ENCODE assay signal across 24 cellular contexts in genomic region chr16:22337045-22337444, GRCh38.
"Had no signal": no experiment of that assay in that cellular context is flagged by ENCODE, and none has a peak within 500 bp of the region (broad histone marks: within the 10 kb centered on the region; RNA-seq: fewer than 3 reads in every experiment).

No MANE protein-coding gene starts in this region.

- H3K4me1 ChIP-seq: esophagus squamous epithelium, heart right ventricle, psoas muscle, tibial nerve, upper lobe of left lung had no signal

- DNase-seq: dermis blood vessel endothelial cell; effector memory CD4-positive, alpha-beta T cell; erythroblast; esophagus squamous epithelium; foreskin melanocyte; glutamatergic neuron; heart right ventricle; hippocampal formation; immature natural killer cell; islet precursor cell; left ventricle myocardium superior; naive thymus-derived CD8-positive, alpha-beta T cell; nephron progenitor cell; nucleus accumbens; psoas muscle; right cardiac atrium; small intestine; stimulated activated CD4-positive, alpha-beta T cell treated with anti-CD3 and anti-CD28 coated beads, Interleukin-15, amount 100 ng/mL, for 24 hours; stimulated activated CD4-positive, alpha-beta T cell treated with anti-CD3 and anti-CD28 coated beads, Interleukin-2, amount 100 ng/mL, for 48 hours; stimulated activated naive B cell treated with anti-CD40 and anti-IgM and Interleukin-4, amounts not matched to agents 10 μg/mL and 1 μg/mL and 100 μg/mL, for 72 hours; upper lobe of left lung had no signal

- ATAC-seq: heart right ventricle; left ventricle myocardium superior; naive thymus-derived CD8-positive, alpha-beta T cell; psoas muscle; right cardiac atrium; stimulated activated naive B cell treated with anti-CD40 and anti-IgM and Interleukin-4, amounts not matched to agents 10 μg/mL and 1 μg/mL and 100 μg/mL, for 72 hours had no signal

- H3K4me3 ChIP-seq: coronary artery, esophagus squamous epithelium, heart right ventricle, psoas muscle, thoracic aorta, tibial nerve, upper lobe of left lung had no signal

- H3K27ac ChIP-seq: coronary artery, esophagus squamous epithelium, heart right ventricle, psoas muscle, thoracic aorta, tibial nerve, upper lobe of left lung had no signal

- H3K27me3 ChIP-seq: esophagus squamous epithelium, heart right ventricle, tibial nerve, upper lobe of left lung had no signal
